In the genomic region with DNA sequence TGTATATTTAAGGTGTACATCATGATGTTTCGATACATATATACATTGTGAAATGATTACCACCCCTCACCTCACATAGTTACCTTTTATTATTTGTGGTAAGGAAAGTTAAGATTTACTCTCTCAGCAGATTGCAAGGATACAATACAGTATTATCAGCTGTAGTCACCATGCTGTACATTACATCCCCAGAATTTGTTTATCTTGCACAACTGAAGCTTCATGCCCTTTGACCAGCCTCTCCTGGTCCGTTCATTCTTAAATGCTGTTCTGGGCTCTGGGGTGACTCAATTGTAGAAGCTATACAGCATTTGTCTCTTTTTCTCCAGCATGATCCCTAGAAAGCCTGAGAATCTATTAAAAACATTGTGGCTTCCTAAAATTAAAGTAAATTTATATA, we compare ENCODE assay signal across 22 cellular contexts.
"Had no signal": no experiment of that assay in that cellular context is flagged by ENCODE, and none has a peak within 500 bp of the region (broad histone marks: within the 10 kb centered on the region; RNA-seq: fewer than 3 reads in every experiment).

No MANE protein-coding gene starts in this region.

- ATAC-seq: activated CD8-positive, alpha-beta T cell treated with anti-CD3 and anti-CD28 coated beads for 36 hours; activated naive CD8-positive, alpha-beta T cell treated with anti-CD3 and anti-CD28 coated beads, Interleukin-2, amount 50 U/mL, for 24 hours; activated T-cell treated with anti-CD3 and anti-CD28 coated beads, Interleukin-2, amount 50 U/mL, for 4 hours; gastrocnemius medialis; naive thymus-derived CD4-positive, alpha-beta T cell; pancreas; T-cell had no signal

- H3K27me3 Mint-ChIP-seq: activated B cell treated with CpG ODN at 0.5 μM for 24 hours; activated naive CD4-positive, alpha-beta T cell treated with anti-CD3 and anti-CD28 coated beads, Interleukin-2, amount 50 U/mL, for 24 hours; activated naive CD8-positive, alpha-beta T cell treated with anti-CD3 and anti-CD28 coated beads, Interleukin-2, amount 50 U/mL, for 24 hours; T-cell had no signal

- DNase-seq: activated B cell treated with CpG ODN at 0.5 μM for 24 hours; activated CD4-positive, alpha-beta T cell treated with anti-CD3 and anti-CD28 coated beads, Interleukin-2, amount 50 U/mL, for 1 hour; activated CD8-positive, alpha-beta T cell treated with anti-CD3 and anti-CD28 coated beads for 36 hours; activated naive CD8-positive, alpha-beta T cell treated with anti-CD3 and anti-CD28 coated beads, Interleukin-2, amount 50 U/mL, for 24 hours; activated T-cell treated with anti-CD3 and anti-CD28 coated beads, Interleukin-2, amount 50 U/mL, for 4 hours; colonic mucosa; effector memory CD4-positive, alpha-beta T cell; gastrocnemius medialis; glutamatergic neuron; kidney glomerular epithelial cell; midbrain; naive thymus-derived CD4-positive, alpha-beta T cell; nucleus accumbens; pancreas; retina; stimulated activated naive CD4-positive, alpha-beta T cell; T-cell had no signal

- H3K36me3 ChIP-seq: breast epithelium, colonic mucosa, gastrocnemius medialis, pancreas, prostate gland, tibial nerve had no signal

- H3K4me1 Mint-ChIP-seq: activated B cell treated with CpG ODN at 0.5 μM for 24 hours; activated naive CD4-positive, alpha-beta T cell treated with anti-CD3 and anti-CD28 coated beads, Interleukin-2, amount 50 U/mL, for 24 hours; activated naive CD8-positive, alpha-beta T cell treated with anti-CD3 and anti-CD28 coated beads, Interleukin-2, amount 50 U/mL, for 24 hours; naive thymus-derived CD4-positive, alpha-beta T cell; T-cell had no signal

- H3K27ac ChIP-seq: breast epithelium, colonic mucosa, pancreas, prostate gland, tibial nerve had no signal

- H3K27me3 ChIP-seq: breast epithelium, colonic mucosa, gastrocnemius medialis, pancreas, tibial nerve had no signal

- H3K36me3 Mint-ChIP-seq: activated naive CD4-positive, alpha-beta T cell treated with anti-CD3 and anti-CD28 coated beads, Interleukin-2, amount 50 U/mL, for 24 hours; naive thymus-derived CD4-positive, alpha-beta T cell; T-cell had no signal

- H3K4me1 ChIP-seq: breast epithelium, colonic mucosa, pancreas, prostate gland, tibial nerve had no signal

- H3K9me3 ChIP-seq: breast epithelium, colonic mucosa, gastrocnemius medialis, pancreas, prostate gland had no signal

- H3K4me3 ChIP-seq: breast epithelium, colonic mucosa, gastrocnemius medialis, pancreas, prostate gland, tibial nerve had no signal

- H3K9me3 Mint-ChIP-seq: activated B cell treated with CpG ODN at 0.5 μM for 24 hours; activated CD8-positive, alpha-beta T cell treated with anti-CD3 and anti-CD28 coated beads for 36 hours; activated naive CD4-positive, alpha-beta T cell treated with anti-CD3 and anti-CD28 coated beads, Interleukin-2, amount 50 U/mL, for 24 hours; activated T-cell treated with anti-CD3 and anti-CD28 coated beads, Interleukin-2, amount 50 U/mL, for 4 hours; activated T-helper 2 cell treated with anti-CD3 and anti-CD28 coated beads, Interferon-gamma antibody, Interleukin-2, Interleukin-4, amounts not matched to agents 10 μg/mL and 5 μg/mL and 100 μg/mL, durations not matched to agents 14 hours and 24 hours and 36 hours had no signal

- H3K27ac Mint-ChIP-seq: activated B cell treated with CpG ODN at 0.5 μM for 24 hours; activated CD8-positive, alpha-beta T cell treated with anti-CD3 and anti-CD28 coated beads for 36 hours; activated naive CD4-positive, alpha-beta T cell treated with anti-CD3 and anti-CD28 coated beads, Interleukin-2, amount 50 U/mL, for 24 hours; activated naive CD8-positive, alpha-beta T cell treated with anti-CD3 and anti-CD28 coated beads, Interleukin-2, amount 50 U/mL, for 24 hours; activated T-helper 2 cell treated with anti-CD3 and anti-CD28 coated beads, Interferon-gamma antibody, Interleukin-2, Interleukin-4, amounts not matched to agents 10 μg/mL and 5 μg/mL and 100 μg/mL, durations not matched to agents 14 hours and 24 hours and 36 hours; naive thymus-derived CD4-positive, alpha-beta T cell; T-cell had no signal

- H3K4me3 Mint-ChIP-seq: activated B cell treated with CpG ODN at 0.5 μM for 24 hours; activated CD8-positive, alpha-beta T cell treated with anti-CD3 and anti-CD28 coated beads for 36 hours; activated naive CD4-positive, alpha-beta T cell treated with anti-CD3 and anti-CD28 coated beads, Interleukin-2, amount 50 U/mL, for 24 hours; activated naive CD8-positive, alpha-beta T cell treated with anti-CD3 and anti-CD28 coated beads, Interleukin-2, amount 50 U/mL, for 24 hours; activated T-cell treated with anti-CD3 and anti-CD28 coated beads, Interleukin-2, amount 50 U/mL, for 4 hours; naive thymus-derived CD4-positive, alpha-beta T cell; T-cell had no signal
